ENCODE assay signal across 8 cellular contexts in the genomic region with DNA sequence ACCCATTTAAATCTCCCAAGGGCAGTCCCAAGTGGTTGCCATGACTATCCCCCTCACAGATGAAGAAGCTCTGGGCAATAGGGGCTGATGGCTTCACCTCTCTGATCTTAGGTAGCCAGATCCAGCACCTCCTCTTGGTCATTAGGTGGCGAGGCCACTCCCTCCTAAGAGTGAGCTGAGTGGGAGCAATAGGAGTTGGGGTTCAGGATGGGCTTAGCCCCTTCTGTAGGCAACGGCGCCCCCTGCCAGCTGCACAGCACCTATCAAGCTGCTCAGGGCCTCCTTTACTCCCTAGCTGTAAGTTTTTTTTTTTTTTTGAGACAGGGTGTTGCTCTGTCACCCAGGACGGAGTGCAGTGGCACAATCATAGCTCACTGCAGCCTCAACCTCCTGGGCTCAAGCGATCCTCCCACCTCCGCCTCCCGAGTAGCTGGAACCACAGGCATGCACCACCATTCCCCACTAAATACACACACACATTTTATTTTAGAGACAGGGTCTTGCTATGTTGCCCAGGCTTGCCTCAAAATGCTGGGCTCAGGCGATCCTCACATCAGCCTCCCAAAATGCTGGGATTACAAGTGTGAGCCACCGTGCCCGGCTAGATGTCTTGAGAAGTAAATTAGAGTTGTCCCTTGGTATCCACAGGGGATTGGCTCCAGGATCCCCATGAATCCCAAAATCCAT. TPM values are rescaled to one million over a fixed set of nuclear protein-coding genes. Genes with fewer than 3 reads are reported as not detected.
DNase-seq lines count a peak whose midpoint lies in the region; ATAC-seq and TF ChIP-seq lines count a peak whose summit lies in the region.

No MANE protein-coding gene starts in this region.

- H3K27me3 Mint-ChIP-seq in nephron progenitor cell (ENCODE audit: low read depth, poor library complexity), result peaks cover 51% of the 10 kb centered on the region
- peaks cover 10% of the 10 kb centered on the region for H3K27me3 Mint-ChIP-seq in glutamatergic neuron (ENCODE audit: unreplicated experiment)

- CTCF ChIA-PET in GM10248 (lab: Yijun Ruan, JAX), result interaction anchor here (0.7 to 6.0 kb wide), 17 partner anchors 10 to 320 kb away, joined by 3 to 115 read pairs (median 5); a partner anchor contains a TSS

- 0 out of 2 replicates have a peak, but pooled peaks cover 4% of the 10 kb centered on the region for H3K4me1 ChIP-seq in MM.1S (ENCODE audit: low read length)

- no peak overlapping the region for H3K9ac ChIP-seq in MM.1S (ENCODE audit: low read length)

- H3K36me3 Mint-ChIP-seq in nephron progenitor cell (ENCODE audit: low read depth), result peaks cover 5% of the 10 kb centered on the region
- H3K36me3 Mint-ChIP-seq in glutamatergic neuron (ENCODE audit: unreplicated experiment), result no peaks in the 10 kb centered on the region

- H3K79me2 ChIP-seq in MM.1S (ENCODE audit: low read length), result peaks cover 15% of the 10 kb centered on the region

- H3K27ac Mint-ChIP-seq in nephron progenitor cell (no peak overlapping the region), glutamatergic neuron (ENCODE audit: unreplicated experiment) (no peak overlapping the region)

- H3K4me3 Mint-ChIP-seq in nephron progenitor cell (no peak overlapping the region), glutamatergic neuron (ENCODE audit: unreplicated experiment) (no peak overlapping the region)

- no peaks in the 10 kb centered on the region for H3K9me3 ChIP-seq in MM.1S (replicated peaks; ENCODE audit: insufficient read depth, low read length)

- H3K27me3 ChIP-seq in MM.1S (replicated peaks; ENCODE audit: insufficient read depth, low read length), result peaks cover 17% of the 10 kb centered on the region

- no peaks in the 10 kb centered on the region for H4K20me1 ChIP-seq in MM.1S (ENCODE audit: insufficient read depth, low read length)

- no peak overlapping the region for H3K4me3 ChIP-seq in MM.1S (ENCODE audit: low read length)
- no peak overlapping the region for H3K4me3 ChIP-seq in astrocyte of the spinal cord (ENCODE audit: low read depth, low read length)

- H3K36me3 ChIP-seq in MM.1S (replicated peaks; ENCODE audit: insufficient read depth, low read length), result no peaks in the 10 kb centered on the region

- no peaks in the 10 kb centered on the region for H3K9me2 ChIP-seq in MM.1S (replicated peaks; ENCODE audit: insufficient read depth, low read length)

- H3K4me2 ChIP-seq in MM.1S (ENCODE audit: low read depth, low read length), result no peak overlapping the region

- no peak for ATAC-seq in HG02588 (IDR thresholded peaks at IDR 0.05; ENCODE audit: unreplicated experiment)
- ATAC-seq in GM18867 (IDR thresholded peaks at IDR 0.05; ENCODE audit: unreplicated experiment), result no peak

- H3K27ac ChIP-seq in MM.1S (ENCODE audit: low read length), result no peak overlapping the region

- peak; percentile 43 for TF ChIP-seq CTCF in GM10248 (IDR thresholded peaks at IDR 0.05; ENCODE audit: control extremely low read depth, extremely low read depth, low read depth, missing control alignments)
- peak; percentile 34 for TF ChIP-seq CTCF in MM.1S (IDR thresholded peaks at IDR 0.05; ENCODE audit: low read length)
- TF ChIP-seq CTCF in astrocyte of the spinal cord (IDR thresholded peaks at IDR 0.05; ENCODE audit: low read depth, low read length), result peak; percentile 57
- TF ChIP-seq CTCF in nephron progenitor cell (IDR thresholded peaks at IDR 0.05), result peak; percentile 9
- TF ChIP-seq CTCF in glutamatergic neuron (IDR thresholded peaks at IDR 0.05; ENCODE audit: partially characterized antibody, unreplicated experiment), result no peak

- no peaks in the 10 kb centered on the region for H3K9me3 Mint-ChIP-seq in nephron progenitor cell
- H3K9me3 Mint-ChIP-seq in glutamatergic neuron (ENCODE audit: unreplicated experiment), result peaks cover 6% of the 10 kb centered on the region

- in situ Hi-C loops in astrocyte of the spinal cord (cut with HindIII; ENCODE audit: low sequenced_read_pairs), result no loop called here

- no peaks in the 10 kb centered on the region; the same call in 1 of the 2 replicates for H3F3A ChIP-seq in MM.1S (ENCODE audit: insufficient read depth, low read length)

- POLR2A ChIA-PET in GM10248 (lab: Yijun Ruan, JAX), result interaction anchor here (1.0 kb wide), 1 partner anchor 23 kb away, joined by 3 read pairs; no protein-coding TSS in a partner anchor

- DNase-seq in GM10248 (ENCODE audit: extremely low spot score) (no peak), MM.1S (no peak), astrocyte of the spinal cord (ENCODE audit: low read depth, low spot score) (peak; percentile 30), nephron progenitor cell (no peak), glutamatergic neuron (no peak), DMS79 (lab: John Stamatoyannopoulos, UW) (no peak)

- H3K4me1 Mint-ChIP-seq in nephron progenitor cell (peaks cover 20% of the 10 kb centered on the region), glutamatergic neuron (ENCODE audit: low read depth, unreplicated experiment) (peaks cover 12% of the 10 kb centered on the region)

- H2AFZ ChIP-seq in MM.1S (ENCODE audit: low read length), result no peak overlapping the region

RNA-seq across cellular contexts. Expression of a gene that starts 3.5 kb away (rescaled TPM):
- total RNA-seq in glutamatergic neuron (ENCODE audit: unreplicated experiment), result 1.1 TPM

RNA-seq across cellular contexts. Expression of a gene that starts 5.4 kb away (rescaled TPM):
- total RNA-seq in glutamatergic neuron (ENCODE audit: unreplicated experiment), result 89.4 TPM

RNA-seq across cellular contexts. Expression of a gene that starts 6.5 kb away (rescaled TPM):
- total RNA-seq in glutamatergic neuron (ENCODE audit: unreplicated experiment), result 38.6 TPM

RNA-seq across cellular contexts. Expression of a gene that starts 10.2 kb away (rescaled TPM):
- total RNA-seq in glutamatergic neuron (ENCODE audit: unreplicated experiment), result not detected

RNA-seq across cellular contexts. Expression of a gene that starts 32.2 kb away (rescaled TPM):
- total RNA-seq in glutamatergic neuron (ENCODE audit: unreplicated experiment), result 4.1 TPM
